ENCODE assay signal across 8 cellular contexts in genomic region chr1:85240174-85240601, GRCh38. TPM values are rescaled to one million over a fixed set of nuclear protein-coding genes. Genes with fewer than 3 reads are reported as not detected.
A peak's percentile ranks its signal among the peaks of the same experiment; 100 is the strongest.
DNase-seq lines count a peak whose midpoint lies in the region; ATAC-seq and TF ChIP-seq lines count a peak whose summit lies in the region.

No MANE protein-coding gene starts in this region.

- peaks cover 18 to 39% of the 10 kb centered on the region in 2 donors for H3K4me1 ChIP-seq in thoracic aorta (ENCODE audit: control insufficient read depth in 1 of 2, low read depth in 2 of 2)

- H3K27me3 ChIP-seq in thoracic aorta (replicated peaks; ENCODE audit: insufficient read depth): no peaks in the 10 kb centered on the region

- ATAC-seq in thoracic aorta (ENCODE audit: insufficient number of reproducible peaks, low FRiP score, low read depth) (no peak), GM18867 (IDR thresholded peaks at IDR 0.05; ENCODE audit: unreplicated experiment) (no peak), HG03442 (IDR thresholded peaks at IDR 0.05; ENCODE audit: unreplicated experiment) (no peak)

- DNase-seq in AG08395 (ENCODE audit: low spot score) (peak; percentile 46), GM13977 (ENCODE audit: low spot score) (peak; percentile 28), NCI-H748 treated with DMSO at 0.1 percent for 48 hours (lab: John Stamatoyannopoulos, UW) (peak; percentile 10), fibroblast of peridontal ligament (ENCODE audit: extremely low read depth) (peak; percentile 42), thoracic aorta (ENCODE audit: low spot score) (no peak), NCI-H2171 (lab: John Stamatoyannopoulos, UW) (no peak)

- peak overlapping the region; percentile 51 to 59 for H3K27ac ChIP-seq in thoracic aorta

- H3K36me3 ChIP-seq in thoracic aorta: no peaks in the 10 kb centered on the region

- no peak overlapping the region for H3K4me3 ChIP-seq in thoracic aorta

- in situ Hi-C loops in GM13977 (cut with MboI; ENCODE audit: low pct_unique_long_range_greater_than_20kb, low sequenced_read_pairs, unreplicated experiment): loop anchor here (25.0 kb wide), 1 partner anchor 128 kb away; no protein-coding TSS in a partner anchor

- H3K9me3 ChIP-seq in thoracic aorta: no peaks in the 10 kb centered on the region

- TF ChIP-seq CTCF in GM13977 (IDR thresholded peaks at IDR 0.05; ENCODE audit: extremely low read depth, insufficient read depth, missing control alignments): peak; percentile 34
- no peak for TF ChIP-seq CTCF in thoracic aorta (IDR thresholded peaks at IDR 0.05)

RNA-seq across cellular contexts. Expression of gene C1orf52, which starts 19.3 kb away (rescaled TPM):
- 10 to 100 TPM; 20.7 to 28.7 TPM for total RNA-seq in thoracic aorta

RNA-seq across cellular contexts. Expression of gene BCL10, which starts 36.2 kb away (rescaled TPM):
- 10 to 100 TPM; 13.8 to 34.2 TPM for total RNA-seq in thoracic aorta

RNA-seq across cellular contexts. Expression of gene SYDE2, which starts 39.4 kb away (rescaled TPM):
- 10 to 100 TPM; 13.4 to 17.0 TPM for total RNA-seq in thoracic aorta

Comparison
In these comparisons a context has a peak if more than half of its experiments do, and no peak if none do; other contexts are left out.
1. DNase-seq: peak in AG08395 (single experiment), GM13977 (single experiment), NCI-H748 treated with DMSO at 0.1 percent for 48 hours (single experiment) and fibroblast of peridontal ligament (single experiment); none in thoracic aorta (single experiment) and NCI-H2171 (single experiment).